Comparison of ENCODE assay signal across 8 cellular contexts in the genomic region with DNA sequence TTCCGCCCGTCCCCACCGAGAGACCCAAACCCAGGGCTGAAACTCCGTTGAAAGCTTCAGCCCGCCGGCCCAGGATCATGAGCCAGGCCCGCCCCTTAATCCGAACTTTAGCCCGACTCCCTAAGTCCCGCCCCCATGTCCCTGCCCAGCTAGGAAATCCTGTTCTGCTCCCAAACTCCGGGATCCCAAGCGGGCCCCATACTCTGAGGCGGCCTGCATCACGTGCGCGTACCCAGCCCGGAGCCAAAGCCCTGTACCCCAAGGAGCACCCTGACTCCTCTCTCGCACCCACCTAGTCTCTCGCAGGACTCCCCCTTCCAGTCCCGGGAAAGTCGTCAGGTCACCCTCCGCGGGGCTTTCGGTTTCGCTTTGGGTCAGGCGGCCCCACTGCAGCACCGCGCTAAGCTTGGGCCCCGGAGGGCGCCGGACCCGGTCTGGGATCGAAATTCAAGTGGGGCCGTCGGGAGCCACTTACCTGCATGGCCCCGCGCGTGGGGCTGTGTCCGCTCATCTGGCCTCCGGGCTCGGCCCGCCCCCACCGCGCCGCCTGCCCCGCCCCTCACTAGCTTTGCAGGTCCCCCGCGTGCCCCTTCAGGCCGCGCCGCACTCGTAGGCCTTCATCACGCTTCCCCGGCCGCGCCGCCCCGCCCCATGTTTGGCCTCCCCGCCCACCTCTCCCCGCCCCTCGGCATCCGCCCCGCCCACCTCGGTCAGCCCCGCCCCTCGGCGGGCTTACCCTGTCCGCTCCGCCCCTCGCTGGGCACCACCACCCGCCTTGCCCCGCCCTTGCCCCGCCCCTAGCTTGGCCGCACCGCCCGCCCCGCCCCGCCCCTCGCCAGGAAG. TPM values are rescaled to one million over a fixed set of nuclear protein-coding genes. Genes with fewer than 3 reads are reported as not detected.
A peak's percentile ranks its signal among the peaks of the same experiment; 100 is the strongest.
DNase-seq lines count a peak whose midpoint lies in the region; ATAC-seq and TF ChIP-seq lines count a peak whose summit lies in the region.

A gene (minus strand): TSS at position 629 of the 843 bp plus-strand sequence. CDS start 118 bp downstream, at position 511.

- H3K36me3 Mint-ChIP-seq in CD8-positive, alpha-beta T cell, result peaks cover 45% of the 10 kb centered on the region

- no peak for TF ChIP-seq CTCF in CD8-positive, alpha-beta T cell (IDR thresholded peaks at IDR 0.05)

- in situ Hi-C loops in endometrial microvascular endothelial cells (cut with HindIII; ENCODE audit: inconsistent ontology term, low pct_unique_long_range_greater_than_20kb, low sequenced_read_pairs), result no loop called here

- peak within 1 kb of the TSS; percentile 92 for H3K4me3 Mint-ChIP-seq in CD8-positive, alpha-beta T cell

- H3K9me3 ChIP-seq in CD8-positive, alpha-beta T cell (ENCODE audit: low read length), result no peaks in the 10 kb centered on the region

- H3K27me3 ChIP-seq in CD8-positive, alpha-beta T cell (ENCODE audit: insufficient read depth, low read length), result no peaks in the 10 kb centered on the region

- DNase-seq in CD8-positive, alpha-beta T cell, result peak; percentile 82 to 99 (median 95)
- peak; percentile 89 for DNase-seq in NOMO-1 treated with dmso at 0.1 percent for 144 hours (lab: John Stamatoyannopoulos, UW; ENCODE audit: unreplicated experiment)
- DNase-seq in activated CD8-positive, alpha-beta memory T cell treated with anti-CD3 and anti-CD28 coated beads, Interleukin-2, amount 50 U/mL, for 48 hours, result peak; percentile 99
- peak; percentile 97 for DNase-seq in midbrain (lab: John Stamatoyannopoulos, UW)
- peak; percentile 86 to 91 for DNase-seq in stimulated activated CD8-positive, alpha-beta memory T cell treated with anti-CD3 and anti-CD28 coated beads, Interleukin-15, amount 100 ng/mL, for 4 hours (ENCODE audit: low read depth in 2 of 2)

- peaks cover 22% of the 10 kb centered on the region for H3K4me1 ChIP-seq in CD8-positive, alpha-beta T cell (ENCODE audit: insufficient read depth, low read length)

- peak within 1 kb of the TSS; percentile 96 for H3K27ac Mint-ChIP-seq in CD8-positive, alpha-beta T cell

- peak within 1 kb of the TSS; percentile 92 for H3K27ac ChIP-seq in CD8-positive, alpha-beta T cell (ENCODE audit: low read depth, low read length)

- no peaks in the 10 kb centered on the region for H3K27me3 Mint-ChIP-seq in CD8-positive, alpha-beta T cell (ENCODE audit: low read depth)

- H3K36me3 ChIP-seq in CD8-positive, alpha-beta T cell (ENCODE audit: insufficient read depth, low read length), result peaks cover 30% of the 10 kb centered on the region

- peaks cover 23% of the 10 kb centered on the region for H3K4me1 Mint-ChIP-seq in CD8-positive, alpha-beta T cell (ENCODE audit: low read depth)

- no peaks in the 10 kb centered on the region for H3K9me3 Mint-ChIP-seq in CD8-positive, alpha-beta T cell

- H3K4me3 ChIP-seq in CD8-positive, alpha-beta T cell (ENCODE audit: low read depth, low read length), result peak within 1 kb of the TSS; percentile 97

- POLR2A ChIA-PET in CD8-positive, alpha-beta T cell (lab: Charles Lee), result interaction anchor here (0.9 to 1.9 kb wide), 9 partner anchors 10 to 211 kb away, joined by 3 to 8 read pairs (median 5); a partner anchor contains a TSS

- intact Hi-C loops in CD8-positive, alpha-beta T cell (cut with DNase I, micrococcal nuclease), result loop anchor here (1.0 to 5.0 kb wide), 23 partner anchors 90 to 1170 kb away; a partner anchor contains a TSS

- CTCF ChIA-PET in CD8-positive, alpha-beta T cell (lab: Charles Lee), result interaction anchor here (0.6 to 4.6 kb wide), 6 partner anchors 15 to 218 kb away, joined by 3 to 40 read pairs (median 4); a partner anchor contains a TSS

- peak; percentile 60 for ATAC-seq in CD8-positive, alpha-beta T cell
- peak; percentile 74 for ATAC-seq in GM19395 (IDR thresholded peaks at IDR 0.05; ENCODE audit: unreplicated experiment)
- ATAC-seq in HG03521 (IDR thresholded peaks at IDR 0.05; ENCODE audit: unreplicated experiment), result peak; percentile 44

RNA-seq across cellular contexts. Expression of the gene that starts here (rescaled TPM):
- 100 to 1,000 TPM; 101 to 108 TPM for total RNA-seq in CD8-positive, alpha-beta T cell
- total RNA-seq in endometrial microvascular endothelial cells (ENCODE audit: inconsistent ontology term), result 86.0 TPM

Comparison
In these comparisons a context has a peak if more than half of its experiments do, and no peak if none do; other contexts are left out.
1. Peak in every context shown above with its lines: DNase-seq, ATAC-seq, H3K4me3 ChIP-seq and H3K27ac ChIP-seq.